Comparison of ENCODE assay signal across 8 cellular contexts in the genomic region with DNA sequence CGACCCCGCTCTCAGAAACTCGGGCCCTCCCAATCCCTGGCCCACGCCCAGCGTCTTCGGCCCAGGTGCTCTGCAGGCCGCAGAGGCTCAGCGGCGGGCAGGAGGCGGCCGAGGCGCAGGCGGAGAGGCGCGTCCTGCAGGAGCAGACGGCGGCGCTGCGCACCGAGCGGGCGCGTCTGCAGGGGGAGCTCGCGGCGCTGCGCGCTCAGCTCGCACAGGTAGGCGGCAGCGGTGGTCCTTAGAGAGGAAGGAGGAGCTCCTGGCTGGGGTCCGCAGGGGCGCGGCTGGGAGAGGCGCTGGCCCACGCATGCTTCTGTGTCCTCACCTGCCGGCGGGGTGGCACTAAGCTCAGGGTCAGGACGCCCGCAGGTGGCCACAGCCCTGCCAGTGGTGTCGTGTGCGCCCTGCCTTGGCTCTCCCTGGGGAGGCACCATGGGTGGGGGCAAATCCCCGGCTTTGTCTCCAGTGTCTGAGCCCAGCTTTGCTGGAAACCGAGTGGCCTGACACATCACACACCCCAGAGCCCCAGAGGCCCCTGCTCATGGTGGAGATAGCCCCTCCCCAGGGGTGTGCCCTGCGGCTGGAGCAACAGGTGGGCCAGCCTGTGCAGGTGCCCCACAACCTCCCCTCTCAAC. TPM values are rescaled to one million over a fixed set of nuclear protein-coding genes. Genes with fewer than 3 reads are reported as not detected.
DNase-seq lines count a peak whose midpoint lies in the region; ATAC-seq, FAIRE-seq and TF ChIP-seq lines count a peak whose summit lies in the region.

No MANE protein-coding gene starts in this region.

- H3K36me3 Mint-ChIP-seq in activated T-cell treated with anti-CD3 and anti-CD28 coated beads, Interleukin-2, amount 50 U/mL, for 24 hours (ENCODE audit: low read depth): no peaks in the 10 kb centered on the region

- ATAC-seq in heart left ventricle: peak in 3 of 4 donors; percentile 61 to 69 (median 61)
- ATAC-seq in GM21717 (IDR thresholded peaks at IDR 0.05; ENCODE audit: unreplicated experiment): no peak
- no peak for ATAC-seq in HG03045 (IDR thresholded peaks at IDR 0.05; ENCODE audit: unreplicated experiment)

- no peak overlapping the region for H2AFZ ChIP-seq in smooth muscle cell (ENCODE audit: low read depth)

- 2 to 10% (median 6%) methylated on average over 23 to 45 of the region's 45 CpGs for WGBS in heart left ventricle, 4 donors
- 11% methylated on average over 44 of the region's 45 CpGs for WGBS in smooth muscle cell (ENCODE audit: low lambda C conversion rate)

- H3K27ac Mint-ChIP-seq in activated T-cell treated with anti-CD3 and anti-CD28 coated beads, Interleukin-2, amount 50 U/mL, for 24 hours: no peak overlapping the region

- H3K4me1 ChIP-seq in heart left ventricle (peaks cover 0 to 23% (median 14%) of the 10 kb centered on the region in 12 donors), smooth muscle cell (ENCODE audit: low read depth) (no peaks in the 10 kb centered on the region)

- H3K36me3 ChIP-seq in GM06990 (ENCODE audit: control insufficient read depth, insufficient read depth, low read length) (no peaks in the 10 kb centered on the region), heart left ventricle (no peaks in the 10 kb centered on the region), smooth muscle cell (ENCODE audit: low read depth) (no peaks in the 10 kb centered on the region)

- H3K27ac ChIP-seq in heart left ventricle (no peak overlapping the region), smooth muscle cell (ENCODE audit: low read depth) (no peak overlapping the region)

- no peak for FAIRE-seq in RCC 7860 (lab: Jason Lieb, UNC)

- TF ChIP-seq POLR2A in heart left ventricle (IDR thresholded peaks at IDR 0.05): no peak

- H4K20me1 ChIP-seq in smooth muscle cell (ENCODE audit: low read depth): no peaks in the 10 kb centered on the region

- no peaks in the 10 kb centered on the region for H3K79me2 ChIP-seq in smooth muscle cell (ENCODE audit: low read depth)

- H3K9me3 ChIP-seq in heart left ventricle (peaks cover 0 to 8% (median 0%) of the 10 kb centered on the region in 12 donors), smooth muscle cell (replicated peaks; ENCODE audit: low read depth) (no peaks in the 10 kb centered on the region)

- no peak overlapping the region for H3K4me3 ChIP-seq in GM06990 (replicated peaks; ENCODE audit: low read depth, low read length)
- no peak overlapping the region for H3K4me3 ChIP-seq in heart left ventricle
- H3K4me3 ChIP-seq in smooth muscle cell: no peak overlapping the region

- H3K27me3 Mint-ChIP-seq in activated T-cell treated with anti-CD3 and anti-CD28 coated beads, Interleukin-2, amount 50 U/mL, for 24 hours: peaks cover 2% of the 10 kb centered on the region

- H3K27me3 ChIP-seq in GM06990 (replicated peaks; ENCODE audit: control insufficient read depth, insufficient read depth, low read length) (peaks cover 2% of the 10 kb centered on the region; the same call in 1 of the 2 replicates), heart left ventricle (peaks cover 0 to 14% (median 0%) of the 10 kb centered on the region in 9 donors), smooth muscle cell (ENCODE audit: low read depth) (peaks cover 26% of the 10 kb centered on the region)

- H3K9me3 Mint-ChIP-seq in activated T-cell treated with anti-CD3 and anti-CD28 coated beads, Interleukin-2, amount 50 U/mL, for 24 hours: no peaks in the 10 kb centered on the region

- peaks cover 4% of the 10 kb centered on the region for H3K4me1 Mint-ChIP-seq in activated T-cell treated with anti-CD3 and anti-CD28 coated beads, Interleukin-2, amount 50 U/mL, for 24 hours (ENCODE audit: low read depth)

- intact Hi-C loops in heart left ventricle (cut with DNase I): loop anchor here in 1 of 10 donors (10.0 kb wide), 1 partner anchor 129 kb away; no protein-coding TSS in a partner anchor

- DNase-seq in GM06990 (ENCODE audit: extremely low read depth, insufficient read length) (peak; percentile 73), NCI-H146 treated with DMSO at 0.1 percent for 48 hours (lab: John Stamatoyannopoulos, UW; ENCODE audit: unreplicated experiment) (peak; percentile 57), heart left ventricle (peak in 4 of 5 donors; percentile 22 to 54 (median 30)), smooth muscle cell (lab: John Stamatoyannopoulos, UW; ENCODE audit: unreplicated experiment) (no peak), RCC 7860 (ENCODE audit: low spot score) (no peak)
- peak; percentile 68 for DNase-seq in activated T-cell treated with anti-CD3 and anti-CD28 coated beads, Interleukin-2, amount 50 U/mL, for 24 hours

- no peaks in the 10 kb centered on the region for H3F3A ChIP-seq in smooth muscle cell (ENCODE audit: low read depth)

- H3K4me3 Mint-ChIP-seq in activated T-cell treated with anti-CD3 and anti-CD28 coated beads, Interleukin-2, amount 50 U/mL, for 24 hours: no peak overlapping the region

- H3K4me2 ChIP-seq in smooth muscle cell: no peak overlapping the region

- TF ChIP-seq CTCF in GM06990 (IDR thresholded peaks at IDR 0.05; ENCODE audit: insufficient read depth, low read length, poor library complexity, severe bottlenecking) (peak; percentile 53), heart left ventricle (IDR thresholded peaks at IDR 0.05) (peak in 11 of 12 donors; percentile 29 to 68 (median 50)), smooth muscle cell (IDR thresholded peaks at IDR 0.05; ENCODE audit: borderline replicate concordance, insufficient read depth, poor library complexity, severe bottlenecking) (peak; percentile 32)

- no peak overlapping the region for H3K9ac ChIP-seq in smooth muscle cell (ENCODE audit: low read depth)

RNA-seq across cellular contexts. Expression of a gene that starts 14.9 kb away (rescaled TPM):
- total RNA-seq in heart left ventricle (10 to 100 TPM in 2 of 9 donors, 1 to 10 TPM in 7; 3.1 to 14.7 (median 5.6) TPM), smooth muscle cell (0.36 and 0.81 TPM in 2 replicates)
- polyA plus RNA-seq in heart left ventricle (1 to 10 TPM; 4.2 to 4.3 TPM), smooth muscle cell (1.1 and 3.0 TPM in 2 replicates)

Comparison
In these comparisons a context has a peak if more than half of its experiments do, and no peak if none do; other contexts are left out.
1. DNase-seq: peak in GM06990 (single experiment), NCI-H146 treated with DMSO at 0.1 percent for 48 hours (single experiment), activated T-cell treated with anti-CD3 and anti-CD28 coated beads, Interleukin-2, amount 50 U/mL, for 24 hours (single experiment) and heart left ventricle (4 of 5); none in smooth muscle cell (single experiment) and RCC 7860 (single experiment).
2. ATAC-seq: peak in heart left ventricle (3 of 4); none in GM21717 (single experiment) and HG03045 (single experiment).
3. Peak in every context shown above with its lines, with median percentiles within 50 percentile points of each other: CTCF ChIP-seq.